10 cellular contexts compared by ENCODE assay signal in genomic region chr21:39003982-39004775, GRCh38.
DNase-seq lines count a peak whose midpoint lies in the region; ATAC-seq, FAIRE-seq and TF ChIP-seq lines count a peak whose summit lies in the region.
"Had no signal": no experiment of that assay in that cellular context is flagged by ENCODE, and none has a peak within 500 bp of the region (broad histone marks: within the 10 kb centered on the region; RNA-seq: fewer than 3 reads in every experiment).

No MANE protein-coding gene starts in this region.

- DNase-seq in activated CD4-positive, alpha-beta T cell treated with anti-CD3 and anti-CD28 coated beads for 36 hours, result no peak
- no peak for DNase-seq in activated CD4-positive, alpha-beta T cell treated with anti-CD3 and anti-CD28 coated beads, Interleukin-2, amount 50 U/mL, for 48 hours
- DNase-seq in HepG2 (ENCODE audit: low spot score) (no peak), transverse colon (no peak), chondrocyte (ENCODE audit: low spot score) (no peak), MM.1S (no peak)

- FAIRE-seq in HepG2 (lab: Jason Lieb, UNC), result no peak

- H3K36me3 ChIP-seq in HepG2 (replicated peaks in 1 of 2; ENCODE audit: control insufficient read depth in 1 of 2, insufficient read depth in 2 of 2, low read length in 2 of 2), result no peaks in the 10 kb centered on the region
- H3K36me3 ChIP-seq in transverse colon, result no peaks in the 10 kb centered on the region
- H3K36me3 ChIP-seq in MM.1S (replicated peaks; ENCODE audit: insufficient read depth, low read length), result no peaks in the 10 kb centered on the region

- H3K79me2 ChIP-seq in HepG2 (ENCODE audit: insufficient read depth, low read length) (no peaks in the 10 kb centered on the region), MM.1S (ENCODE audit: low read length) (no peaks in the 10 kb centered on the region)

- in situ Hi-C loops in HepG2 (cut with HindIII; ENCODE audit: extremely low pct_ligation_motif_present, low pct_unique_long_range_greater_than_20kb) (no loop called here), transverse colon (cut with MboI; ENCODE audit: low pct_ligation_motif_present in 1 of 4, low pct_unique_long_range_greater_than_20kb in 1 of 4, low sequenced_read_pairs in 3 of 4) (no loop called here)

- H3K9ac ChIP-seq in HepG2 (ENCODE audit: insufficient read depth, low read depth, low read length) (no peak overlapping the region), MM.1S (ENCODE audit: low read length) (no peak overlapping the region)

- no peaks in the 10 kb centered on the region for H3K36me3 Mint-ChIP-seq in activated CD4-positive, alpha-beta T cell treated with anti-CD3 and anti-CD28 coated beads for 36 hours (ENCODE audit: low read depth)
- H3K36me3 Mint-ChIP-seq in chondrocyte (ENCODE audit: low read depth), result no peaks in the 10 kb centered on the region
- H3K36me3 Mint-ChIP-seq: memory B cell had no signal

- no peaks in the 10 kb centered on the region for H3F3A ChIP-seq in MM.1S (ENCODE audit: insufficient read depth, low read length)

- TF ChIP-seq RAD21 in HepG2 (CRISPR knock-in tag; IDR thresholded peaks at IDR 0.05), result no peak

- no peak overlapping the region for H3K4me3 Mint-ChIP-seq in activated CD4-positive, alpha-beta T cell treated with anti-CD3 and anti-CD28 coated beads for 36 hours
- no peak overlapping the region for H3K4me3 Mint-ChIP-seq in chondrocyte (ENCODE audit: unreplicated experiment)
- H3K4me3 Mint-ChIP-seq: memory B cell had no signal

- TF ChIP-seq CTCF in HepG2 (CRISPR knock-in tag; IDR thresholded peaks at IDR 0.05) (no peak), transverse colon (IDR thresholded peaks at IDR 0.05) (no peak), chondrocyte (IDR thresholded peaks at IDR 0.05) (no peak), MM.1S (IDR thresholded peaks at IDR 0.05; ENCODE audit: low read length) (no peak)

- H3K9me3 ChIP-seq in HepG2 (ENCODE audit: low read length) (no peaks in the 10 kb centered on the region), transverse colon (no peaks in the 10 kb centered on the region), MM.1S (replicated peaks; ENCODE audit: insufficient read depth, low read length) (no peaks in the 10 kb centered on the region)

- CTCF ChIA-PET in activated CD4-positive, alpha-beta T cell treated with anti-CD3 and anti-CD28 coated beads for 36 hours (lab: Charles Lee), result interaction anchor here (0.9 to 1.4 kb wide), 2 partner anchors 19 to 236 kb away, joined by 3 to 4 read pairs; no protein-coding TSS in a partner anchor
- CTCF ChIA-PET in HepG2 (lab: Yijun Ruan, JAX; ENCODE audit: low intra/inter-chr PET ratio, low total read pairs), result no interaction called here

- no peaks in the 10 kb centered on the region for H4K20me1 ChIP-seq in HepG2 (ENCODE audit: insufficient read depth, low read length)
- H4K20me1 ChIP-seq in MM.1S (ENCODE audit: insufficient read depth, low read length), result no peaks in the 10 kb centered on the region

- POLR2A ChIA-PET in activated CD4-positive, alpha-beta T cell treated with anti-CD3 and anti-CD28 coated beads for 36 hours (lab: Charles Lee), result no interaction called here
- POLR2A ChIA-PET in HepG2 (lab: Yijun Ruan, JAX), result no interaction called here

- peak overlapping the region; percentile 75 for H3K27ac Mint-ChIP-seq in activated CD4-positive, alpha-beta T cell treated with anti-CD3 and anti-CD28 coated beads for 36 hours
- H3K27ac Mint-ChIP-seq in chondrocyte (ENCODE audit: unreplicated experiment), result no peak overlapping the region
- H3K27ac Mint-ChIP-seq: memory B cell had no signal

- H3K27me3 ChIP-seq in HepG2 (ENCODE audit: control insufficient read depth in 1 of 2, insufficient read depth in 2 of 2, low read length in 2 of 2) (no peaks in the 10 kb centered on the region), transverse colon (no peaks in the 10 kb centered on the region), MM.1S (replicated peaks; ENCODE audit: insufficient read depth, low read length) (peaks cover 25% of the 10 kb centered on the region; the same call in 1 of the 2 replicates)

- H2AFZ ChIP-seq in HepG2 (ENCODE audit: low read length) (no peak overlapping the region), MM.1S (ENCODE audit: low read length) (no peak overlapping the region)

- no peak for ATAC-seq in activated CD4-positive, alpha-beta T cell treated with anti-CD3 and anti-CD28 coated beads for 36 hours
- ATAC-seq in HepG2 (no peak), GM19351 (IDR thresholded peaks at IDR 0.05; ENCODE audit: unreplicated experiment) (no peak)

- intact Hi-C loops in activated CD4-positive, alpha-beta T cell treated with anti-CD3 and anti-CD28 coated beads for 36 hours (cut with DNase I, micrococcal nuclease), result no loop called here
- intact Hi-C loops in HepG2 (cut with micrococcal nuclease; ENCODE audit: unreplicated experiment), result no loop called here
- intact Hi-C loops in transverse colon (cut with DNase I; ENCODE audit: low total_unique reads), result no loop called here

- H3K4me1 Mint-ChIP-seq in activated CD4-positive, alpha-beta T cell treated with anti-CD3 and anti-CD28 coated beads for 36 hours, result peaks cover 33% of the 10 kb centered on the region
- peaks cover 37% of the 10 kb centered on the region for H3K4me1 Mint-ChIP-seq in chondrocyte (ENCODE audit: low read depth)

- peaks cover 1% of the 10 kb centered on the region for H3K27me3 Mint-ChIP-seq in activated CD4-positive, alpha-beta T cell treated with anti-CD3 and anti-CD28 coated beads for 36 hours
- peaks cover 6% of the 10 kb centered on the region for H3K27me3 Mint-ChIP-seq in chondrocyte (ENCODE audit: low read depth)

- H3K27ac ChIP-seq in angular gyrus (ENCODE audit: low read depth, low read length) (peak overlapping the region; percentile 6), HepG2 (ENCODE audit: extremely low read length, insufficient read depth, low read length) (no peak overlapping the region), transverse colon (peak overlapping the region; percentile 79 to 86 (median 83)), MM.1S (ENCODE audit: low read length) (no peak overlapping the region)
- H3K27ac ChIP-seq: C4-2B had no signal

- BruUV-seq in HepG2 (replicated peaks; lab: Mats Ljungman, UMichigan), result no TSS peak

- H3K9me3 Mint-ChIP-seq in activated CD4-positive, alpha-beta T cell treated with anti-CD3 and anti-CD28 coated beads for 36 hours (ENCODE audit: low read depth), result no peaks in the 10 kb centered on the region
- H3K9me3 Mint-ChIP-seq in chondrocyte (ENCODE audit: low read depth), result no peaks in the 10 kb centered on the region
- H3K9me3 Mint-ChIP-seq: memory B cell had no signal

- H3K4me1 ChIP-seq in HepG2 (ENCODE audit: insufficient read depth, low read length), result peaks cover 51% of the 10 kb centered on the region
- H3K4me1 ChIP-seq in transverse colon, result peaks cover 12 to 46% (median 27%) of the 10 kb centered on the region in 4 donors
- H3K4me1 ChIP-seq in MM.1S (ENCODE audit: low read length), result no peaks in the 10 kb centered on the region

- H3K9me2 ChIP-seq in MM.1S (replicated peaks; ENCODE audit: insufficient read depth, low read length), result no peaks in the 10 kb centered on the region

- no peak overlapping the region for H3K4me2 ChIP-seq in HepG2 (ENCODE audit: low read depth, low read length)
- H3K4me2 ChIP-seq in MM.1S (ENCODE audit: low read depth, low read length), result no peak overlapping the region

- H3K4me3 ChIP-seq in HepG2 (replicated peaks in 1 of 3; ENCODE audit: insufficient read depth in 1 of 3, low read depth in 2 of 3, low read length in 3 of 3) (no peak overlapping the region), transverse colon (no peak overlapping the region), MM.1S (ENCODE audit: low read length) (no peak overlapping the region)

- WGBS in HepG2 (ENCODE audit: low lambda C conversion rate), result 81% methylated on average over 12 of the region's 12 CpGs
- 35% methylated on average over 12 of the region's 12 CpGs; no CpG with 5 or more reads in 1 of the 2 donors for WGBS in transverse colon (ENCODE audit: low coverage in 1 of 2), 2 donors

- TF ChIP-seq POLR2A in HepG2 (IDR thresholded peaks at IDR 0.05; ENCODE audit: insufficient read depth in 1 of 2, low read depth in 2 of 2, low read length in 2 of 2) (no peak), transverse colon (IDR thresholded peaks at IDR 0.05) (no peak)

- TF ChIP-seq EP300 in HepG2 (IDR thresholded peaks at IDR 0.05; ENCODE audit: low read depth in 2 of 2, low read length in 2 of 2) (no peak), HepG2 (CRISPR knock-in tag; IDR thresholded peaks at IDR 0.05; ENCODE audit: borderline replicate concordance) (no peak), transverse colon (IDR thresholded peaks at IDR 0.05; ENCODE audit: low read depth) (no peak)

TF ChIP-seq in HepG2, 621 proteins besides CTCF, POLR2A, EP300 and RAD21 (continues in another document):
- TF ChIP-seq TCF12 (IDR thresholded peaks at IDR 0.05) (no peak), TCF12 (CRISPR knock-in tag; IDR thresholded peaks at IDR 0.05) (no peak), POLR2G (IDR thresholded peaks at IDR 0.05; ENCODE audit: low read depth, low read length) (no peak), ZNF629 (CRISPR knock-in tag; conservative IDR thresholded peaks at IDR 0.05) (peak; percentile 93), EED (CRISPR knock-in tag; IDR thresholded peaks at IDR 0.05) (no peak), ZKSCAN5 (CRISPR knock-in tag; IDR thresholded peaks at IDR 0.05) (no peak), ONECUT2 (CRISPR knock-in tag; IDR thresholded peaks at IDR 0.05) (no peak), BATF2 (CRISPR knock-in tag; IDR thresholded peaks at IDR 0.05) (no peak), ZMYM3 (CRISPR knock-in tag; IDR thresholded peaks at IDR 0.05) (peak; percentile 69), ZNF572 (CRISPR knock-in tag; IDR thresholded peaks at IDR 0.05) (no peak), CSRNP1 (CRISPR knock-in tag; IDR thresholded peaks at IDR 0.05) (no peak), ATF1 (CRISPR knock-in tag; IDR thresholded peaks at IDR 0.05) (no peak)

Comparison
In these comparisons a context has a peak if more than half of its experiments do, and no peak if none do; other contexts are left out.
1. H3K27ac ChIP-seq: peak in angular gyrus (single experiment) and transverse colon (4 of 4); none in HepG2 (single experiment) and MM.1S (single experiment).